1 cellular context compared by ENCODE assay signal in the genomic region with DNA sequence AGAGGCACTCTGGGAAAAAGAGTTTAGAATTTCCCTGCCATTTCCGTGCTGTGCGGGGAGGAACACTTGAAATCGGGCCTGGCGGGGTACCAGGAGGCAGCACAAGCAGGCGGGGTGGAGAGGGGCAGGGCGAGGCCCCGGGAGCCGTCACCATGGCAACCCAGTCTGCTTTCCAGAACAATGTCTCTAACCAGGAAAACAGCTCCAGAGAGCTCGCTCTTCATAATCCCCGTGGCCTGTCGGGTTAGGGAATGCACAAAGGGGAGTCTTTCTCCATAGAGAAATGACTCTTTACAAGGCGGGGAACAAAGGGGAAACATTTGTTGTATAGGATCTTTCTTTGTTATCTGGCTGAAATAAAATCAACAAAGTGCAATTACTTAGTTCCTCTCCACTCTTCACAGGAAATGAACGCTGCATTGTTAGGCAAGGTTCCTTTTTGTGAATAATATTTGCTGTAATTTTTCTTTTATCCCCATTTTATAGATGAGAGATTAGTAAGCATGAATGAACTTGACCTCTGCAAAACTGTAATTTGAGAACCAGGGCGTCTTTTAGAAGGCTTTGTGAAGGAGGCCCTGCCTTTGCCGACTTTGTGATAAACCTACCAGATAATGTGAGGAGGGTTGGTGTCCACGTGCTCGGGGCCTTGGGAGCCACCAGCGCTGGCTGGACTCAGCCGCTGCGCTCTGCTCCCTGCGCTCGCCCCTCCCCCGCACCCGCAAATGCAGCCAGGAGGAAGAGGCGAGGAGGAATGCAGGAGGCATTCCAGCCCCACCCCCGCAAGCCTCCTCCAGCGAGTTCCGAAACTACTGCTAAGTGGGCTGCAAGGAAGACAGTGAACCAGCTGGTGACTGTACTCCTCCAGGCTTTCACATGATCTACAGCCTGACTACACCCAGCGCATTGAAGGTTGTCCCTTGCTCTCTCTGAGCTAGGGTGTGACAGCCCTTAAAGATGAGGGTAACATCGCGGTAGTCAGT.
TF ChIP-seq lines count a peak whose summit lies in the region.

No MANE protein-coding gene starts in this region.

TF ChIP-seq in SK-N-SH, 30 proteins besides CTCF, POLR2A, EP300 and RAD21 (continued from another document):
- TF ChIP-seq, protein P1, sequence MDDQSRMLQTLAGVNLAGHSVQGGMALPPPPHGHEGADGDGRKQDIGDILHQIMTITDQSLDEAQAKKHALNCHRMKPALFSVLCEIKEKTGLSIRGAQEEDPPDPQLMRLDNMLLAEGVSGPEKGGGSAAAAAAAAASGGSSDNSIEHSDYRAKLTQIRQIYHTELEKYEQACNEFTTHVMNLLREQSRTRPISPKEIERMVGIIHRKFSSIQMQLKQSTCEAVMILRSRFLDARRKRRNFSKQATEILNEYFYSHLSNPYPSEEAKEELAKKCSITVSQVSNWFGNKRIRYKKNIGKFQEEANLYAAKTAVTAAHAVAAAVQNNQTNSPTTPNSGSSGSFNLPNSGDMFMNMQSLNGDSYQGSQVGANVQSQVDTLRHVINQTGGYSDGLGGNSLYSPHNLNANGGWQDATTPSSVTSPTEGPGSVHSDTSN (IDR thresholded peaks at IDR 0.05): no peak
- TF ChIP-seq, protein P2, sequence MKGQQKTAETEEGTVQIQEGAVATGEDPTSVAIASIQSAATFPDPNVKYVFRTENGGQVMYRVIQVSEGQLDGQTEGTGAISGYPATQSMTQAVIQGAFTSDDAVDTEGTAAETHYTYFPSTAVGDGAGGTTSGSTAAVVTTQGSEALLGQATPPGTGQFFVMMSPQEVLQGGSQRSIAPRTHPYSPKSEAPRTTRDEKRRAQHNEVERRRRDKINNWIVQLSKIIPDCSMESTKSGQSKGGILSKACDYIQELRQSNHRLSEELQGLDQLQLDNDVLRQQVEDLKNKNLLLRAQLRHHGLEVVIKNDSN (IDR thresholded peaks at IDR 0.05; ENCODE audit: borderline replicate concordance, low read depth): no peak
- TF ChIP-seq, protein P3, sequence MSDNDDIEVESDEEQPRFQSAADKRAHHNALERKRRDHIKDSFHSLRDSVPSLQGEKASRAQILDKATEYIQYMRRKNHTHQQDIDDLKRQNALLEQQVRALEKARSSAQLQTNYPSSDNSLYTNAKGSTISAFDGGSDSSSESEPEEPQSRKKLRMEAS (IDR thresholded peaks at IDR 0.05; ENCODE audit: low read depth): no peak
- TF ChIP-seq CHD2 (IDR thresholded peaks at IDR 0.05; ENCODE audit: low read length, partially characterized antibody): no peak
TF ChIP-seq in SK-N-SH: peak in this region for 0.
